In the genomic region with DNA sequence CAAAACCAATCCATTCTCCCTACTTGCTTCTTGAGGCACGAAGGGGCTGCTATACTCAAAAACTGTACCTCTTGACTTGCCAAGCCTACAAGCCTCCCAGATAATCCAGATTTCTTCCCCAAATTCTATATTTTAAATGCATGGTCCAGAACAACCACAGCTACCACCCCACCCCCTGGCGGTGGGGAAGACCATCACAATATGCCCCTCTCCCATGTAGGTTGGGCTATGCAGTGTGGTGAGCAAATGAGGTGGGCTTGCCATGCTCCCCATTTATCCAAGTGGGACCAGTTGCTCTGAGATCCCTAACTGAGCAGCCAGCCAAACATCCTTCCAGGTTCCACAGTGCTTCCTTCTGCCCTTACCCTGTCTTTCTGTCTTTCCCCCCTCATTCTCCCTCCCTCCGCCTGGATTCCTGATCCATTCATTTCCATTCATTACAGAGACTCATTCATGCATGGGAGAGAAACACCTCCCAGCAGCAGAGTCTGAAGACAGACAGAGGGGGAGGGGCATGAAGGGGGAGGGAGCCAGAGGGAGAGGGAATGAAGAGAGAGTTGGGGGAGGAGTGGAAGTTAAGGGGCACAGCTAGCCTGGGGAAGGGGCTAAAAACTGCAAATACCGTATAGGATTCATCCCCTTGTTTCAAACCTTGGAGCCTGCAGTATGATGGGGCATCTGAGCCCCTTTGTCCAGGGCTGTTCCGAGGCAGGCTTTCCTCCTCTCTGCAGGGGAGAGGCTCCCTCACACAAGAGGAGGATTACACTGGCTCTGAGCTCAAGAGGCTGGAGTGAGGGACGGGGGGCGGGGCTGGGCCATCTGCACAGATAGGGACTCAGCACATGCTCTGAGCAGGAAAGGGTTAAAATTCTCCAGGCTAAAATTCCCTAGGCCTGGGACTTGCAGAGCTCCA, we compare ENCODE assay signal across 8 cellular contexts. TPM values are rescaled to one million over a fixed set of nuclear protein-coding genes. Genes with fewer than 3 reads are reported as not detected.
DNase-seq lines count a peak whose midpoint lies in the region; ATAC-seq and TF ChIP-seq lines count a peak whose summit lies in the region.
"Had no signal": no experiment of that assay in that cellular context is flagged by ENCODE, and none has a peak within 500 bp of the region (broad histone marks: within the 10 kb centered on the region; RNA-seq: fewer than 3 reads in every experiment).

No MANE protein-coding gene starts in this region.

- H3K36me3 Mint-ChIP-seq in GM23338 (ENCODE audit: low read depth), result peaks cover 43% of the 10 kb centered on the region
- H3K36me3 Mint-ChIP-seq in CD8-positive, alpha-beta T cell, result peaks cover 5% of the 10 kb centered on the region

- peak; percentile 17 for TF ChIP-seq POLR2A in right lobe of liver (IDR thresholded peaks at IDR 0.05)

- peak overlapping the region; percentile 74 for H3K4me2 ChIP-seq in GM23338

- peaks cover 63% of the 10 kb centered on the region for H3K4me1 Mint-ChIP-seq in GM23338
- peaks cover 22% of the 10 kb centered on the region for H3K4me1 Mint-ChIP-seq in CD8-positive, alpha-beta T cell (ENCODE audit: low read depth)

- H3K36me3 ChIP-seq in GM23338 (ENCODE audit: insufficient read depth) (peaks cover 17% of the 10 kb centered on the region), right lobe of liver (peaks cover 0 to 9% (median 3%) of the 10 kb centered on the region in 4 donors)
- no peaks in the 10 kb centered on the region for H3K36me3 ChIP-seq in CD8-positive, alpha-beta T cell (ENCODE audit: insufficient read depth, low read length)

- ATAC-seq in GM23338, result peak; percentile 35
- ATAC-seq in right lobe of liver, result no peak
- ATAC-seq in GM21381 (IDR thresholded peaks at IDR 0.05; ENCODE audit: unreplicated experiment), result no peak
- no peak for ATAC-seq in CD8-positive, alpha-beta T cell

- H3K79me2 ChIP-seq in GM23338 (replicated peaks; ENCODE audit: insufficient read depth), result peaks cover 37% of the 10 kb centered on the region

- H3K9me3 Mint-ChIP-seq in GM23338, result peaks cover 8% of the 10 kb centered on the region; the same call in 2 of the 3 replicates
- no peaks in the 10 kb centered on the region for H3K9me3 Mint-ChIP-seq in CD8-positive, alpha-beta T cell

- no peak overlapping the region for H2AFZ ChIP-seq in GM23338

- H3K4me1 ChIP-seq in GM23338 (ENCODE audit: insufficient read depth) (peaks cover 43% of the 10 kb centered on the region), right lobe of liver (peaks cover 0 to 3% (median 1%) of the 10 kb centered on the region in 4 donors)
- peaks cover 16% of the 10 kb centered on the region for H3K4me1 ChIP-seq in CD8-positive, alpha-beta T cell (ENCODE audit: insufficient read depth, low read length)

- H3K27ac ChIP-seq in GM23338 (ENCODE audit: low read depth) (peak overlapping the region; percentile 80), RWPE1 (peak overlapping the region; percentile 50), right lobe of liver (no peak overlapping the region)
- no peak overlapping the region for H3K27ac ChIP-seq in CD8-positive, alpha-beta T cell (ENCODE audit: low read depth, low read length)
- H3K27ac ChIP-seq: thoracic aorta had no signal

- peak overlapping the region; percentile 94 for H3K27ac Mint-ChIP-seq in GM23338
- H3K27ac Mint-ChIP-seq in CD8-positive, alpha-beta T cell, result no peak overlapping the region

- TF ChIP-seq CTCF in GM23338 (conservative IDR thresholded peaks at IDR 0.05; ENCODE audit: low read depth in 2 of 2) (peak; percentile 36 to 72), RWPE1 (conservative IDR thresholded peaks at IDR 0.05; ENCODE audit: low read depth) (no peak), right lobe of liver (IDR thresholded peaks at IDR 0.05) (no peak)
- TF ChIP-seq CTCF in CD8-positive, alpha-beta T cell (IDR thresholded peaks at IDR 0.05), result no peak

- peak; percentile 97 for DNase-seq in GM23338 (ENCODE audit: low spot score)
- DNase-seq in RWPE1 (ENCODE audit: low spot score), result no peak
- DNase-seq in right lobe of liver, result no peak
- no peak for DNase-seq in CD8-positive, alpha-beta T cell
- DNase-seq in effector CD8-positive, alpha-beta T cell (lab: John Stamatoyannopoulos, UW), result no peak

- intact Hi-C loops in right lobe of liver (cut with DNase I), result loop anchor here (5.0 to 10.0 kb wide), 2 partner anchors 77 to 79 kb away; no protein-coding TSS in a partner anchor
- intact Hi-C loops in CD8-positive, alpha-beta T cell (cut with DNase I, micrococcal nuclease), result no loop called here

- H4K20me1 ChIP-seq in GM23338 (replicated peaks; ENCODE audit: insufficient read depth), result peaks cover 19% of the 10 kb centered on the region

- H3K27me3 ChIP-seq in GM23338 (ENCODE audit: insufficient read depth), result no peaks in the 10 kb centered on the region
- H3K27me3 ChIP-seq in right lobe of liver, result no peaks in the 10 kb centered on the region
- H3K27me3 ChIP-seq in CD8-positive, alpha-beta T cell (ENCODE audit: insufficient read depth, low read length), result no peaks in the 10 kb centered on the region

- H3K27me3 Mint-ChIP-seq in GM23338 (ENCODE audit: insufficient read depth, low read depth, poor library complexity), result peaks cover 42% of the 10 kb centered on the region
- H3K27me3 Mint-ChIP-seq in CD8-positive, alpha-beta T cell (ENCODE audit: low read depth), result no peaks in the 10 kb centered on the region

- no peaks in the 10 kb centered on the region for H3K9me2 ChIP-seq in GM23338 (ENCODE audit: insufficient read depth)

- CTCF ChIA-PET in RWPE1 (lab: Yijun Ruan, JAX), result interaction anchor here (0.6 to 3.7 kb wide), 3 partner anchors 10 to 97 kb away, joined by 6 to 72 read pairs (median 23); a partner anchor contains a TSS
- CTCF ChIA-PET in CD8-positive, alpha-beta T cell (lab: Charles Lee), result interaction anchor here (1.0 to 7.3 kb wide), 8 partner anchors 11 to 123 kb away, joined by 3 to 252 read pairs (median 30); a partner anchor contains a TSS

- no peaks in the 10 kb centered on the region for H3K9me3 ChIP-seq in right lobe of liver
- H3K9me3 ChIP-seq in CD8-positive, alpha-beta T cell (ENCODE audit: low read length), result no peaks in the 10 kb centered on the region
- H3K9me3 ChIP-seq: thoracic aorta had no signal

- peaks cover 33% of the 10 kb centered on the region for H3F3A ChIP-seq in GM23338 (replicated peaks; ENCODE audit: low read depth)

- POLR2A ChIA-PET in RWPE1 (lab: Yijun Ruan, JAX; ENCODE audit: low non-redundant PET), result interaction anchor here (0.6 to 1.0 kb wide), 2 partner anchors 20 to 24 kb away, joined by 3 to 5 read pairs; a partner anchor contains a TSS
- POLR2A ChIA-PET in CD8-positive, alpha-beta T cell (lab: Charles Lee), result interaction anchor here (1.7 to 2.0 kb wide), 3 partner anchors 10 to 79 kb away, joined by 4 to 26 read pairs (median 6); no protein-coding TSS in a partner anchor

- peak overlapping the region; percentile 46 for H3K4me3 ChIP-seq in GM23338
- no peak overlapping the region for H3K4me3 ChIP-seq in right lobe of liver
- no peak overlapping the region for H3K4me3 ChIP-seq in CD8-positive, alpha-beta T cell (ENCODE audit: low read depth, low read length)
- H3K4me3 ChIP-seq: thoracic aorta had no signal

- 42% methylated on average over 4 of the region's 7 CpGs for WGBS in right lobe of liver (ENCODE audit: insufficient coverage, low coverage, low lambda C conversion rate, missing lambda C conversion rate)

- H3K4me3 Mint-ChIP-seq in GM23338, result peak overlapping the region; percentile 69
- H3K4me3 Mint-ChIP-seq in CD8-positive, alpha-beta T cell, result no peak overlapping the region

TF ChIP-seq in GM23338, 12 proteins besides CTCF, POLR2A, EP300 and RAD21 (continues in another document):
- TF ChIP-seq ZNF331 (CRISPR knock-in tag; IDR thresholded peaks at IDR 0.05; ENCODE audit: low read depth) (no peak), EZH2phosphoT487 (IDR thresholded peaks at IDR 0.05; ENCODE audit: unreplicated experiment) (no peak), STAT1 (IDR thresholded peaks at IDR 0.05; ENCODE audit: unreplicated experiment) (no peak), EZH2 (IDR thresholded peaks at IDR 0.05; ENCODE audit: low read depth, unreplicated experiment) (no peak), ZNF114 (CRISPR knock-in tag; IDR thresholded peaks at IDR 0.05) (no peak), JUNB (IDR thresholded peaks at IDR 0.05; ENCODE audit: unreplicated experiment) (no peak), NANOG (IDR thresholded peaks at IDR 0.05; ENCODE audit: borderline replicate concordance) (no peak), POLR2AphosphoS5 (IDR thresholded peaks at IDR 0.05; ENCODE audit: low read depth) (peak; percentile 22; the same call in 1 of the 2 replicates)
- TF ChIP-seq, protein P1, sequence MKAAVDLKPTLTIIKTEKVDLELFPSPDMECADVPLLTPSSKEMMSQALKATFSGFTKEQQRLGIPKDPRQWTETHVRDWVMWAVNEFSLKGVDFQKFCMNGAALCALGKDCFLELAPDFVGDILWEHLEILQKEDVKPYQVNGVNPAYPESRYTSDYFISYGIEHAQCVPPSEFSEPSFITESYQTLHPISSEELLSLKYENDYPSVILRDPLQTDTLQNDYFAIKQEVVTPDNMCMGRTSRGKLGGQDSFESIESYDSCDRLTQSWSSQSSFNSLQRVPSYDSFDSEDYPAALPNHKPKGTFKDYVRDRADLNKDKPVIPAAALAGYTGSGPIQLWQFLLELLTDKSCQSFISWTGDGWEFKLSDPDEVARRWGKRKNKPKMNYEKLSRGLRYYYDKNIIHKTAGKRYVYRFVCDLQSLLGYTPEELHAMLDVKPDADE (IDR thresholded peaks at IDR 0.05), result 0 out of 2 replicates have a peak, but pooled peaks have one; percentile 24

RNA-seq across cellular contexts. Expression of a gene that starts 4.4 kb away (rescaled TPM):
- total RNA-seq in GM23338 (2014; rRNA removed; shearing (Covaris generic)), result 148 and 153 TPM in 2 replicates
- 35.5 and 37.7 TPM in 2 replicates for polyA plus RNA-seq in GM23338 (2016; fragmentation: Nextera tagmentation; extraction: Ambion mirVana)
- 10 to 100 TPM in 2 of 6 experiments, 1 to 10 TPM in 4; 6.9 to 20.6 (median 9.3) TPM for total RNA-seq in right lobe of liver
- 1 to 10 TPM; 6.8 to 7.4 TPM for total RNA-seq in CD8-positive, alpha-beta T cell

RNA-seq across cellular contexts. Expression of a gene that starts 6.8 kb away (rescaled TPM):
- 0.59 TPM in 1 of 2 replicates, not detected in the other for total RNA-seq in GM23338 (2014; rRNA removed; shearing (Covaris generic))
- 0.95 and 2.7 TPM in 2 replicates for polyA plus RNA-seq in GM23338 (2016; fragmentation: Nextera tagmentation; extraction: Ambion mirVana)
- total RNA-seq in right lobe of liver, result 1 to 10 TPM in 1 of 6 experiments, under 1 TPM in 3, not detected in 2; 0.20 to 1.2 (median 0.38) TPM
- total RNA-seq in CD8-positive, alpha-beta T cell, result not detected
- total RNA-seq: thoracic aorta had no signal

RNA-seq across cellular contexts. Expression of a gene that starts 23.9 kb away (rescaled TPM):
- total RNA-seq in GM23338 (2014; rRNA removed; shearing (Covaris generic)), result 38.6 and 44.6 TPM in 2 replicates
- polyA plus RNA-seq in GM23338 (2016; fragmentation: Nextera tagmentation; extraction: Ambion mirVana), result 17.7 and 21.5 TPM in 2 replicates
- 10 to 100 TPM; 17.1 to 35.8 (median 25.1) TPM for total RNA-seq in right lobe of liver
- under 1 TPM; 0.76 to 0.92 TPM for total RNA-seq in CD8-positive, alpha-beta T cell

RNA-seq across cellular contexts. Expression of a gene that starts 36.4 kb away (rescaled TPM):
- not detected in 2 replicates for total RNA-seq in GM23338 (2014; rRNA removed; shearing (Covaris generic))
- not detected in 2 replicates for polyA plus RNA-seq in GM23338 (2016; fragmentation: Nextera tagmentation; extraction: Ambion mirVana)
- not detected for total RNA-seq in right lobe of liver
- total RNA-seq in CD8-positive, alpha-beta T cell, result not detected
- total RNA-seq: mononuclear cell, thoracic aorta had no signal

RNA-seq across cellular contexts. Expression of a gene that starts 51.9 kb away (rescaled TPM):
- not detected in 2 replicates for total RNA-seq in GM23338 (2014; rRNA removed; shearing (Covaris generic))
- polyA plus RNA-seq in GM23338 (2016; fragmentation: Nextera tagmentation; extraction: Ambion mirVana), result not detected in 2 replicates
- under 1 TPM in 3 of 6 experiments, not detected in 3; 0.18 to 0.31 (median 0.22) TPM for total RNA-seq in right lobe of liver
- not detected for total RNA-seq in CD8-positive, alpha-beta T cell
- total RNA-seq: mononuclear cell had no signal

Comparison
In these comparisons a context has a peak if more than half of its experiments do, and no peak if none do; other contexts are left out.
1. H3K27ac ChIP-seq: peak in GM23338 (single experiment) and RWPE1 (single experiment); none in right lobe of liver (0 of 3) and CD8-positive, alpha-beta T cell (single experiment).
2. CTCF ChIP-seq: peak in GM23338 (2 of 2); none in RWPE1 (single experiment), right lobe of liver (0 of 4) and CD8-positive, alpha-beta T cell (single experiment).
3. RNA of a gene that starts 23.9 kb away (total RNA-seq): 38.6 to 44.6 TPM in GM23338 and 17.1 to 35.8 TPM in right lobe of liver; 0.76 to 0.92 TPM in CD8-positive, alpha-beta T cell; every median in the first group is over 4 times any median in the second.
4. intact Hi-C loops: an anchor here in right lobe of liver (5.0 to 10.0 kb wide); none called in CD8-positive, alpha-beta T cell.